Comparison of ENCODE assay signal across 8 cellular contexts in the genomic region with DNA sequence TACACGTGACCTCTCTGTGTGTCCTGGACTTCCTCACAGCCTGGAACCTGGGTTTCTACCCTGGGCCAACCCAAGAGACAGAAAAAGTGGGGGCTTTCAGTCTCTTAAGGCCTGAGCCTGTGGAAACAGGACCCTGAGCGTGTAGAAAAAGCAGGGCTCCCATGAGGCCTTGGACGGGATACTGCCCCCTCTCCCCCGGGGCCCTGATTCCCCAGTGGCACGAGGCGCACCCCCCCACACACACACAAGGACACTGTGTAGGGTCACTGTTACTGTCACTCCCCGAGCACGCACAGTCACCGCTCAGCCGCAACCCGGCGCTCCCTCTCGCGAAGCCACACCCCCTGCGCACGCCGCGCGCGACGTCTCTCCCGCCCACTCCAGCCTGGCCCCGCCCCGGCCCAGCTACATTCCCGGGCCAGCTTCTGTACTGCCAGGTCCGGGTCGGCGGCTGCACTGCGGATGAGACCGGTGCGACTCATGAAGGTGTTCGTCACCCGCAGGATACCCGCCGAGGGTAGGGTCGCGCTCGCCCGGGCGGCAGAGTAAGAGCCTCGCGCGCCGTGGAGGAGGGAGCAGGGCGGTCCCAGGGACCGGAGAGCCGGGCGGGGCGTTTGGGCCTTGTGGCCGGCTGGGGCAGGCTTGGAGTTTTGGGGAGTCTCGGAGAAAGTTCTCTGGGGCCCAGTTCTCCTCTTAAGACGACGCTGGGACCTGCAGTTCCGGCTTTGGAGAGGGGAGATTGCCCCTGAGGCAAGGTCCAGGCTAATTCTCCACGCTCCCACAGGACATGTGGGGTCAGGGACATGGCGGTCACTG. TPM values are rescaled to one million over a fixed set of nuclear protein-coding genes. Genes with fewer than 3 reads are reported as not detected.
DNase-seq lines count a peak whose midpoint lies in the region; ATAC-seq, FAIRE-seq and TF ChIP-seq lines count a peak whose summit lies in the region.

TSS of gene GRHPR (plus strand) at position 408 of the 816 bp plus-strand sequence. CDS start at position 463, 55 bp downstream.

- no peak for FAIRE-seq in A549 (lab: Jason Lieb, UNC)

- no peak for TF ChIP-seq CTCF in A549 (IDR thresholded peaks at IDR 0.05)
- no peak for TF ChIP-seq CTCF in VCaP (conservative IDR thresholded peaks at IDR 0.05)
- TF ChIP-seq CTCF in breast epithelium (IDR thresholded peaks at IDR 0.05): no peak
- no peak for TF ChIP-seq CTCF in spleen (IDR thresholded peaks at IDR 0.05 in 8 of 11, conservative IDR thresholded peaks at IDR 0.05 in 3 of 11)

- H3K36me3 ChIP-seq in breast epithelium (no peaks in the 10 kb centered on the region), spleen (peaks cover 0 to 21% (median 8%) of the 10 kb centered on the region in 6 donors)

- H3K27ac ChIP-seq in A549: peak within 1 kb of the TSS; percentile 91 to 92
- peak within 1 kb of the TSS; percentile 96 for H3K27ac ChIP-seq in VCaP
- H3K27ac ChIP-seq in breast epithelium: peak within 1 kb of the TSS; percentile 84 to 89
- peak within 1 kb of the TSS; percentile 80 to 94 (median 86) for H3K27ac ChIP-seq in spleen

- ATAC-seq in A549: peak; percentile 97 to 98
- ATAC-seq in HG03064 (IDR thresholded peaks at IDR 0.05; ENCODE audit: low read depth, unreplicated experiment): peak; percentile 84

- peak within 1 kb of the TSS; percentile 85 for H3K4me3 ChIP-seq in A549
- H3K4me3 ChIP-seq in breast epithelium: peak within 1 kb of the TSS; percentile 71 to 75 (median 73)
- H3K4me3 ChIP-seq in spleen: peak within 1 kb of the TSS; percentile 74 to 89 (median 84)

- POLR2A ChIA-PET in A549 (lab: Yijun Ruan, JAX): interaction anchor here (0.7 to 3.6 kb wide), 5 partner anchors 9 to 112 kb away, joined by 3 to 28 read pairs (median 4); partner anchors contain the start of gene ZBTB5

- DNase-seq in A549 (ENCODE audit: low read depth in 1 of 2, low spot score in 1 of 2): peak; percentile 82 to 84
- DNase-seq in NCI-H2171 (lab: John Stamatoyannopoulos, UW): peak; percentile 49
- peak; percentile 77 to 89 for DNase-seq in breast epithelium (ENCODE audit: low spot score in 2 of 2)
- DNase-seq in iPS-NIHi7 (ENCODE audit: extremely low spot score): peak; percentile 84
- DNase-seq in spleen: peak; percentile 98

- TF ChIP-seq POLR2A in A549 (IDR thresholded peaks at IDR 0.05; ENCODE audit: low read length) (peak; percentile 85), GM18526 (IDR thresholded peaks at IDR 0.05; ENCODE audit: extremely low read depth, insufficient read length) (peak; percentile 68), breast epithelium (IDR thresholded peaks at IDR 0.05) (peak; percentile 51), spleen (IDR thresholded peaks at IDR 0.05) (peak in 2 of 3 donors; percentile 35 to 60)

- H3K9me3 ChIP-seq in A549: no peaks in the 10 kb centered on the region
- H3K9me3 ChIP-seq in breast epithelium: no peaks in the 10 kb centered on the region
- H3K9me3 ChIP-seq in spleen: no peaks in the 10 kb centered on the region

- WGBS in A549 (ENCODE audit: missing lambda C conversion rate): 1% methylated on average over 48 of the region's 56 CpGs
- WGBS in spleen, 5 donors: 1 to 2% (median 1%) methylated on average over 21 to 56 of the region's 56 CpGs

- CTCF ChIA-PET in A549 (lab: Yijun Ruan, JAX): interaction anchor here (0.6 to 1.7 kb wide), 3 partner anchors 27 to 519 kb away, joined by 3 read pairs; no protein-coding TSS in a partner anchor

- H3K27me3 ChIP-seq in breast epithelium (no peaks in the 10 kb centered on the region), spleen (replicated peaks in 1 of 7) (no peaks in the 10 kb centered on the region)

- no peak for TF ChIP-seq EP300 in A549 (IDR thresholded peaks at IDR 0.05)

- peak within 1 kb of the TSS; percentile 96 for H3K4me2 ChIP-seq in A549

- TF ChIP-seq RAD21 in A549 (conservative IDR thresholded peaks at IDR 0.05 in 1 of 2, IDR thresholded peaks at IDR 0.05 in 1 of 2): no peak

- peaks cover 44% of the 10 kb centered on the region for H3K4me1 ChIP-seq in A549
- H3K4me1 ChIP-seq in breast epithelium: peaks cover 12 to 23% of the 10 kb centered on the region in 2 donors
- H3K4me1 ChIP-seq in spleen: peaks cover 29 to 52% (median 36%) of the 10 kb centered on the region in 6 donors

- intact Hi-C loops in breast epithelium (cut with DNase I; ENCODE audit: low total_unique reads) (loop anchor here (10.0 kb wide), 2 partner anchors 62 to 322 kb away; partner anchors contain the start of gene POLR1E), spleen (cut with DNase I; ENCODE audit: low total_unique reads) (no loop called here)

TF ChIP-seq in A549, 52 proteins besides CTCF, POLR2A, EP300 and RAD21:
- TF ChIP-seq BHLHE40 (IDR thresholded peaks at IDR 0.05; ENCODE audit: low read depth, low read length) (no peak), RNF2 (IDR thresholded peaks at IDR 0.05; ENCODE audit: borderline replicate concordance, low read depth) (no peak), MYC (IDR thresholded peaks at IDR 0.05; ENCODE audit: borderline replicate concordance, low read length) (peak; percentile 43; the same call in 1 of the 2 replicates), HOXB5 (CRISPR knock-in tag; IDR thresholded peaks at IDR 0.05) (peak; percentile 55; the same call in 1 of the 2 replicates), HES2 (IDR thresholded peaks at IDR 0.05) (no peak), FOSB (CRISPR knock-in tag; IDR thresholded peaks at IDR 0.05) (no peak), PHF8 (IDR thresholded peaks at IDR 0.05; ENCODE audit: borderline replicate concordance, low read depth) (peak; percentile 64), BCL3 (IDR thresholded peaks at IDR 0.05) (peak; percentile 80), ESRRA (IDR thresholded peaks at IDR 0.05; ENCODE audit: borderline replicate concordance, low read length) (no peak), HOXA7 (CRISPR knock-in tag; IDR thresholded peaks at IDR 0.05) (no peak), FOXS1 (CRISPR knock-in tag; IDR thresholded peaks at IDR 0.05) (no peak), ZC3H11A (IDR thresholded peaks at IDR 0.05) (no peak), RARB (CRISPR knock-in tag; IDR thresholded peaks at IDR 0.05) (no peak), SREBF2 (IDR thresholded peaks at IDR 0.05) (no peak), NR3C1 (IDR thresholded peaks at IDR 0.05) (no peak), JUN (IDR thresholded peaks at IDR 0.05) (peak; percentile 44 to 88; a peak in 4 of 5 replicates), ZNF302 (CRISPR knock-in tag; IDR thresholded peaks at IDR 0.05) (no peak), MAZ (IDR thresholded peaks at IDR 0.05; ENCODE audit: borderline replicate concordance, low read depth, low read length) (no peak), USF2 (IDR thresholded peaks at IDR 0.05) (peak; percentile 76), CHD2 (IDR thresholded peaks at IDR 0.05; ENCODE audit: low read length, partially characterized antibody) (no peak), EHMT2 (IDR thresholded peaks at IDR 0.05; ENCODE audit: low read depth) (no peak)
- TF ChIP-seq, protein P1, sequence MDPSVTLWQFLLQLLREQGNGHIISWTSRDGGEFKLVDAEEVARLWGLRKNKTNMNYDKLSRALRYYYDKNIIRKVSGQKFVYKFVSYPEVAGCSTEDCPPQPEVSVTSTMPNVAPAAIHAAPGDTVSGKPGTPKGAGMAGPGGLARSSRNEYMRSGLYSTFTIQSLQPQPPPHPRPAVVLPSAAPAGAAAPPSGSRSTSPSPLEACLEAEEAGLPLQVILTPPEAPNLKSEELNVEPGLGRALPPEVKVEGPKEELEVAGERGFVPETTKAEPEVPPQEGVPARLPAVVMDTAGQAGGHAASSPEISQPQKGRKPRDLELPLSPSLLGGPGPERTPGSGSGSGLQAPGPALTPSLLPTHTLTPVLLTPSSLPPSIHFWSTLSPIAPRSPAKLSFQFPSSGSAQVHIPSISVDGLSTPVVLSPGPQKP (IDR thresholded peaks at IDR 0.05; ENCODE audit: low read depth, low read length): no peak
- TF ChIP-seq, protein P2, sequence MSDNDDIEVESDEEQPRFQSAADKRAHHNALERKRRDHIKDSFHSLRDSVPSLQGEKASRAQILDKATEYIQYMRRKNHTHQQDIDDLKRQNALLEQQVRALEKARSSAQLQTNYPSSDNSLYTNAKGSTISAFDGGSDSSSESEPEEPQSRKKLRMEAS (IDR thresholded peaks at IDR 0.05): peak; percentile 80

RNA-seq across cellular contexts. Expression of gene GRHPR, which starts in this region (rescaled TPM):
- 111 and 132 TPM in 2 replicates for polyA plus RNA-seq in A549 (2011; rRNA removed)
- polyA plus RNA-seq in A549 (2012; cell fraction: cytosol; rRNA removed): 257 and 266 TPM in 2 replicates
- polyA plus RNA-seq in A549 (2012; cell fraction: nucleus; rRNA removed): 262 and 287 TPM in 2 replicates
- polyA plus RNA-seq in A549 (2017; fragmentation: RNase III; extraction: RNeasy Plus Mini Kit Qiagen cat#74134 plus additional on column Dnase treatment): 144 to 159 TPM (median 146 TPM) in 3 replicates
- polyA minus RNA-seq in A549 (2011; rRNA and poly(A)+ RNA removed): 139 and 145 TPM in 2 replicates
- total RNA-seq in breast epithelium: 100 to 1,000 TPM; 117 to 144 (median 140) TPM
- total RNA-seq in spleen: 100 to 1,000 TPM in 1 of 7 donors, 10 to 100 TPM in 6; 54.3 to 114 (median 68.4) TPM
- 10 to 100 TPM; 44.9 to 61.9 (median 53.5) TPM for polyA plus RNA-seq in spleen

Comparison
In these comparisons a context has a peak if more than half of its experiments do, and no peak if none do; other contexts are left out.
1. Peak in every context shown above with its lines: DNase-seq, ATAC-seq, H3K4me3 ChIP-seq and H3K27ac ChIP-seq.